ENCODE assay signal across 8 cellular contexts in genomic region chr12:10613334-10614055, GRCh38. TPM values are rescaled to one million over a fixed set of nuclear protein-coding genes. Genes with fewer than 3 reads are reported as not detected.
DNase-seq lines count a peak whose midpoint lies in the region; ATAC-seq and TF ChIP-seq lines count a peak whose summit lies in the region.

MAGOHB (minus strand) TSS chr12:10613609; CDS start chr12:10613532, 77 bp downstream.

- H3K4me3 ChIP-seq in GM12875 (ENCODE audit: low read depth, low read length) (peak within 1 kb of the TSS; percentile 76), adipocyte (ENCODE audit: low read length) (peak within 1 kb of the TSS; percentile 94), cardiac muscle cell (peak within 1 kb of the TSS; percentile 74), parathyroid adenoma (ENCODE audit: low read depth, low read length) (peak within 1 kb of the TSS; percentile 98), tibial nerve (peak within 1 kb of the TSS; percentile 60 to 74 (median 68))

- peak; percentile 94 to 97 for TF ChIP-seq EP300 in tibial nerve (IDR thresholded peaks at IDR 0.05)

- H3K27ac ChIP-seq in cardiac muscle cell (peak within 1 kb of the TSS; percentile 81), parathyroid adenoma (peak within 1 kb of the TSS; percentile 71), tibial nerve (peak within 1 kb of the TSS; percentile 80 to 92 (median 89))

- peaks cover 3% of the 10 kb centered on the region for H3K79me2 ChIP-seq in parathyroid adenoma

- H3K4me1 ChIP-seq in adipocyte (ENCODE audit: control insufficient read depth, insufficient read depth, low read length) (peaks cover 28% of the 10 kb centered on the region), cardiac muscle cell (ENCODE audit: low read depth) (peaks cover 4% of the 10 kb centered on the region), parathyroid adenoma (peaks cover 3% of the 10 kb centered on the region), tibial nerve (peaks cover 0 to 28% (median 6%) of the 10 kb centered on the region in 4 donors)

- DNase-seq in NCI-H1436 (lab: John Stamatoyannopoulos, UW) (peak; percentile 94), T follicular helper cell (ENCODE audit: low read depth) (peak; percentile 98), adipocyte (ENCODE audit: low read depth) (peak; percentile 98), cardiac muscle cell (ENCODE audit: low read depth in 1 of 2, low spot score in 1 of 2) (peak; percentile 95 to 98), tibial nerve (ENCODE audit: low spot score in 2 of 2) (peak; percentile 93 to 98)

- TF ChIP-seq POLR2A in tibial nerve (IDR thresholded peaks at IDR 0.05): peak; percentile 64 to 77

- no peaks in the 10 kb centered on the region for H3K27me3 ChIP-seq in adipocyte (replicated peaks; ENCODE audit: control insufficient read depth, insufficient read depth, low read length)
- no peaks in the 10 kb centered on the region for H3K27me3 ChIP-seq in cardiac muscle cell
- no peaks in the 10 kb centered on the region for H3K27me3 ChIP-seq in parathyroid adenoma (ENCODE audit: control insufficient read depth, insufficient read depth, low read length)
- H3K27me3 ChIP-seq in tibial nerve: no peaks in the 10 kb centered on the region

- TF ChIP-seq CTCF in GM12875 (IDR thresholded peaks at IDR 0.05; ENCODE audit: borderline replicate concordance, insufficient read depth, low read depth, low read length): no peak
- TF ChIP-seq CTCF in cardiac muscle cell (IDR thresholded peaks at IDR 0.05; ENCODE audit: low read depth, low read length): no peak
- no peak for TF ChIP-seq CTCF in parathyroid adenoma (IDR thresholded peaks at IDR 0.05)
- peak in 2 of 5 experiments; percentile 40 to 55 for TF ChIP-seq CTCF in tibial nerve (IDR thresholded peaks at IDR 0.05)

- H3K36me3 ChIP-seq in adipocyte (ENCODE audit: control insufficient read depth, insufficient read depth, low read length, severe bottlenecking) (peaks cover 17% of the 10 kb centered on the region), cardiac muscle cell (peaks cover 6% of the 10 kb centered on the region), parathyroid adenoma (ENCODE audit: control insufficient read depth, insufficient read depth, low read length) (no peaks in the 10 kb centered on the region), tibial nerve (peaks cover 0 to 18% (median 0%) of the 10 kb centered on the region in 3 donors)

- ATAC-seq in HG02798 (IDR thresholded peaks at IDR 0.05; ENCODE audit: poor library complexity, unreplicated experiment): peak; percentile 96

- peak within 1 kb of the TSS; percentile 97 for H3K9ac ChIP-seq in adipocyte (ENCODE audit: low read length)
- peak within 1 kb of the TSS; percentile 28 for H3K9ac ChIP-seq in parathyroid adenoma

- peak within 1 kb of the TSS; percentile 75 for H3K4me2 ChIP-seq in parathyroid adenoma (ENCODE audit: low read length)

- 1% methylated on average over 46 of the region's 46 CpGs for WGBS in tibial nerve, 2 donors

- H3K9me3 ChIP-seq in adipocyte (ENCODE audit: control insufficient read depth, low read length) (no peaks in the 10 kb centered on the region), cardiac muscle cell (ENCODE audit: low read depth) (no peaks in the 10 kb centered on the region), parathyroid adenoma (ENCODE audit: control insufficient read depth, low read length) (no peaks in the 10 kb centered on the region), tibial nerve (no peaks in the 10 kb centered on the region)

- peak within 1 kb of the TSS; percentile 90 for H2AFZ ChIP-seq in parathyroid adenoma

RNA-seq across cellular contexts. Expression of gene MAGOHB, which starts in this region (rescaled TPM):
- total RNA-seq in cardiac muscle cell: 10.8 and 14.2 TPM in 2 replicates
- polyA plus RNA-seq in cardiac muscle cell: 39.5 and 57.6 TPM in 2 replicates
- 10 to 100 TPM in 3 of 4 donors, 1 to 10 TPM in 1; 6.5 to 24.5 (median 17.1) TPM for total RNA-seq in tibial nerve

Comparison
In these comparisons a context has a peak if more than half of its experiments do, and no peak if none do; other contexts are left out.
1. Peak in every context shown above with its lines: DNase-seq, ATAC-seq, H3K4me3 ChIP-seq and H3K27ac ChIP-seq.